Comparison of ENCODE assay signal across 13 cellular contexts in genomic region chr15:34665498-34666116, GRCh38.
"Had no signal": no experiment of that assay in that cellular context is flagged by ENCODE, and none has a peak within 500 bp of the region (broad histone marks: within the 10 kb centered on the region; RNA-seq: fewer than 3 reads in every experiment).

No MANE protein-coding gene starts in this region.

- H3K4me3 ChIP-seq: adrenal gland, gastrocnemius medialis, left ventricle myocardium inferior, stomach, thyroid gland, uterus had no signal

- H3K36me3 ChIP-seq: adrenal gland, gastrocnemius medialis, left ventricle myocardium inferior, stomach, thyroid gland, uterus had no signal

- H3K27me3 ChIP-seq: adrenal gland, gastrocnemius medialis, stomach, thyroid gland, uterus had no signal

- H3K4me1 ChIP-seq: adrenal gland, gastrocnemius medialis, left ventricle myocardium inferior, stomach, thyroid gland, uterus had no signal

- H3K27ac ChIP-seq: adrenal gland, epithelial cell of prostate, gastrocnemius medialis, left ventricle myocardium inferior, stomach, thyroid gland, uterus, VCaP had no signal

- H3K9me3 ChIP-seq: adrenal gland, gastrocnemius medialis, left ventricle myocardium inferior, stomach, thyroid gland, uterus had no signal

- ATAC-seq: activated CD4-positive, alpha-beta T cell treated with anti-CD3 and anti-CD28 coated beads for 36 hours; effector memory CD8-positive, alpha-beta T cell; gastrocnemius medialis had no signal

- DNase-seq: activated CD4-positive, alpha-beta memory T cell treated with anti-CD3 and anti-CD28 coated beads, Interleukin-2, amount 10 ng/mL, durations not matched to agents 7 days and 5 days; activated CD4-positive, alpha-beta T cell treated with anti-CD3 and anti-CD28 coated beads for 36 hours; activated naive CD4-positive, alpha-beta T cell treated with anti-CD3 and anti-CD28 coated beads for 36 hours; adrenal gland; effector memory CD8-positive, alpha-beta T cell; gastrocnemius medialis; left ventricle myocardium inferior; stimulated activated CD4-positive, alpha-beta T cell treated with anti-CD3 and anti-CD28 coated beads, Interleukin-4, amount 100 ng/mL, for 24 hours; stomach; thyroid gland; uterus had no signal
